In genomic region chr19:3142938-3143337, GRCh38 we compare ENCODE assay signal across 1 cellular context.
TF ChIP-seq lines count a peak whose summit lies in the region.

No MANE protein-coding gene starts in this region.

TF ChIP-seq in K562, 482 proteins besides CTCF, POLR2A, EP300 and RAD21:
- TF ChIP-seq HDAC3 (IDR thresholded peaks at IDR 0.05; ENCODE audit: borderline replicate concordance, partially characterized antibody), result no peak
- TF ChIP-seq TEAD1 (CRISPR knock-in tag; IDR thresholded peaks at IDR 0.05), result no peak
- no peak for TF ChIP-seq POLR2G (IDR thresholded peaks at IDR 0.05; ENCODE audit: low read depth, low read length)
- peak; percentile 57 for TF ChIP-seq CHD4 (IDR thresholded peaks at IDR 0.05; ENCODE audit: insufficient read depth, insufficient replicate concordance, low read depth, low read length, poor library complexity, severe bottlenecking)
- peak; percentile 81 for TF ChIP-seq ZFP36 (IDR thresholded peaks at IDR 0.05; ENCODE audit: low read depth, low read length, partially characterized antibody)
- TF ChIP-seq ZBTB2 (IDR thresholded peaks at IDR 0.05), result no peak
- no peak for TF ChIP-seq U2AF1 (optimal IDR thresholded peaks at IDR 0.05; ENCODE audit: low read depth, low read length)
- TF ChIP-seq NR4A1 (CRISPR knock-in tag; IDR thresholded peaks at IDR 0.05), result no peak
- no peak for TF ChIP-seq NR4A1 (tag; IDR thresholded peaks at IDR 0.05)
- no peak for TF ChIP-seq CBFB (CRISPR knock-in tag; IDR thresholded peaks at IDR 0.05)
- no peak for TF ChIP-seq ZBTB12 (CRISPR knock-in tag; IDR thresholded peaks at IDR 0.05)
- no peak for TF ChIP-seq NCOA6 (IDR thresholded peaks at IDR 0.05)
- TF ChIP-seq ZBTB11 (CRISPR knock-in tag; IDR thresholded peaks at IDR 0.05), result no peak
- TF ChIP-seq CBX1 (IDR thresholded peaks at IDR 0.05; ENCODE audit: low read depth), result 0 out of 2 replicates have a peak, but pooled peaks have one; percentile 61
- no peak for TF ChIP-seq FOXK2 (conservative IDR thresholded peaks at IDR 0.05 in 1 of 2, IDR thresholded peaks at IDR 0.05 in 1 of 2; ENCODE audit: low read depth in 2 of 2)
- TF ChIP-seq BCOR (IDR thresholded peaks at IDR 0.05), result peak; percentile 97
- peak; percentile 81 to 88 for TF ChIP-seq KDM1A (IDR thresholded peaks at IDR 0.05)
- no peak for TF ChIP-seq BDP1 (IDR thresholded peaks at IDR 0.05; ENCODE audit: insufficient read depth, insufficient read length)
- no peak for TF ChIP-seq TAF15 (IDR thresholded peaks at IDR 0.05; ENCODE audit: low read depth, low read length)
- no peak for TF ChIP-seq IRF1 (CRISPR knock-in tag; IDR thresholded peaks at IDR 0.05; ENCODE audit: borderline replicate concordance)
- TF ChIP-seq NR0B1 (IDR thresholded peaks at IDR 0.05; ENCODE audit: partially characterized antibody), result no peak
- TF ChIP-seq ZFPM2 (CRISPR knock-in tag; IDR thresholded peaks at IDR 0.05), result no peak
- no peak for TF ChIP-seq E4F1 (CRISPR knock-in tag; IDR thresholded peaks at IDR 0.05; ENCODE audit: borderline replicate concordance)
- TF ChIP-seq GTF2F1 (IDR thresholded peaks at IDR 0.05; ENCODE audit: low read depth, low read length), result no peak
- TF ChIP-seq CEBPZ (IDR thresholded peaks at IDR 0.05; ENCODE audit: borderline replicate concordance, low read depth, low read length), result no peak
- TF ChIP-seq ADNP (tag; IDR thresholded peaks at IDR 0.05), result peak; percentile 86
- TF ChIP-seq ZNF644 (tag; IDR thresholded peaks at IDR 0.05; ENCODE audit: low read depth), result no peak
- no peak for TF ChIP-seq GABPB1 (CRISPR knock-in tag; IDR thresholded peaks at IDR 0.05)
- TF ChIP-seq SAFB (IDR thresholded peaks at IDR 0.05; ENCODE audit: borderline replicate concordance, low read depth, low read length), result no peak
- no peak for TF ChIP-seq PCBP2 (IDR thresholded peaks at IDR 0.05; ENCODE audit: low read depth, low read length, poor library complexity, severe bottlenecking)
- TF ChIP-seq CREB1 (IDR thresholded peaks at IDR 0.05), result no peak
- TF ChIP-seq CREB1 (CRISPR knock-in tag; IDR thresholded peaks at IDR 0.05), result no peak
- peak; percentile 92 for TF ChIP-seq RBM25 (IDR thresholded peaks at IDR 0.05; ENCODE audit: low read depth, low read length, severe bottlenecking)
- TF ChIP-seq TAF9B (IDR thresholded peaks at IDR 0.05; ENCODE audit: partially characterized antibody), result no peak
- TF ChIP-seq AFF1 (IDR thresholded peaks at IDR 0.05; ENCODE audit: low read depth in 1 of 2, partially characterized antibody in 2 of 2), result no peak
- no peak for TF ChIP-seq POLR2AphosphoS2 (IDR thresholded peaks at IDR 0.05; ENCODE audit: low read length)
- TF ChIP-seq GATAD2B (IDR thresholded peaks at IDR 0.05; ENCODE audit: borderline replicate concordance), result no peak
- TF ChIP-seq ZNF124 (CRISPR knock-in tag; IDR thresholded peaks at IDR 0.05), result no peak
- TF ChIP-seq CBX5 (IDR thresholded peaks at IDR 0.05; ENCODE audit: borderline replicate concordance, low read depth), result no peak
- TF ChIP-seq SMAD3 (CRISPR knock-in tag; conservative IDR thresholded peaks at IDR 0.05), result no peak
- no peak for TF ChIP-seq EGR1 (conservative IDR thresholded peaks at IDR 0.05)
- no peak for TF ChIP-seq ZNF347 (CRISPR knock-in tag; IDR thresholded peaks at IDR 0.05; ENCODE audit: low read depth)
- TF ChIP-seq PHF20 (IDR thresholded peaks at IDR 0.05; ENCODE audit: partially characterized antibody), result peak; percentile 20
- TF ChIP-seq HDAC2 (IDR thresholded peaks at IDR 0.05), result peak; percentile 58; the same call in 1 of the 2 replicates
- TF ChIP-seq ELF2 (CRISPR knock-in tag; IDR thresholded peaks at IDR 0.05), result no peak
- no peak for TF ChIP-seq EZH2 (IDR thresholded peaks at IDR 0.05; ENCODE audit: borderline replicate concordance, low read depth, low read length)
